8 cellular contexts compared by ENCODE assay signal in genomic region chr12:13099066-13099909, GRCh38. TPM values are rescaled to one million over a fixed set of nuclear protein-coding genes. Genes with fewer than 3 reads are reported as not detected.
A peak's percentile ranks its signal among the peaks of the same experiment; 100 is the strongest.
DNase-seq lines count a peak whose midpoint lies in the region; ATAC-seq and TF ChIP-seq lines count a peak whose summit lies in the region.

No MANE protein-coding gene starts in this region.

- H3K36me3 Mint-ChIP-seq in activated CD8-positive, alpha-beta memory T cell treated with anti-CD3 and anti-CD28 coated beads, Interleukin-2, amount 10 ng/mL, durations not matched to agents 7 days and 5 days: no peaks in the 10 kb centered on the region
- H3K36me3 Mint-ChIP-seq in activated CD4-positive, alpha-beta memory T cell treated with anti-CD3 and anti-CD28 coated beads, Interleukin-2, amount 10 ng/mL, durations not matched to agents 7 days and 5 days (ENCODE audit: low read depth): no peaks in the 10 kb centered on the region

- no peak for TF ChIP-seq EP300 in transverse colon (IDR thresholded peaks at IDR 0.05; ENCODE audit: low read depth)

- DNase-seq in activated CD8-positive, alpha-beta memory T cell treated with anti-CD3 and anti-CD28 coated beads, Interleukin-2, amount 10 ng/mL, durations not matched to agents 7 days and 5 days: no peak
- no peak for DNase-seq in activated CD8-positive, alpha-beta memory T cell treated with anti-CD3 and anti-CD28 coated beads, Interleukin-2, amount 50 U/mL, for 48 hours
- no peak for DNase-seq in activated CD4-positive, alpha-beta memory T cell treated with anti-CD3 and anti-CD28 coated beads, Interleukin-2, amount 10 ng/mL, durations not matched to agents 7 days and 5 days
- DNase-seq in left lung (no peak), transverse colon (no peak), NCI-H1092 (lab: John Stamatoyannopoulos, UW) (no peak), NCI-H345 treated with DMSO at 0.1 percent for 48 hours (lab: John Stamatoyannopoulos, UW; ENCODE audit: unreplicated experiment) (no peak)
- DNase-seq in activated CD4-positive, alpha-beta T cell treated with anti-CD3 and anti-CD28 coated beads for 4 hours: no peak

- no peaks in the 10 kb centered on the region for H3K9me3 ChIP-seq in left lung
- H3K9me3 ChIP-seq in transverse colon: no peaks in the 10 kb centered on the region

- 72% methylated on average over 9 to 10 of the region's 10 CpGs for WGBS in transverse colon (ENCODE audit: low coverage in 1 of 2), 2 donors

- POLR2A ChIA-PET in activated CD4-positive, alpha-beta memory T cell treated with anti-CD3 and anti-CD28 coated beads, Interleukin-2, amount 10 ng/mL, durations not matched to agents 7 days and 5 days (lab: Charles Lee): interaction anchor here (0.8 to 2.6 kb wide), 5 partner anchors 56 to 112 kb away, joined by 3 to 11 read pairs (median 4); partner anchors contain the start of genes EMP1 and FAM234B

- CTCF ChIA-PET in activated CD8-positive, alpha-beta memory T cell treated with anti-CD3 and anti-CD28 coated beads, Interleukin-2, amount 10 ng/mL, durations not matched to agents 7 days and 5 days (lab: Charles Lee): interaction anchor here (0.9 to 6.8 kb wide), 13 partner anchors 10 to 183 kb away, joined by 3 to 148 read pairs (median 3); partner anchors contain the start of genes EMP1 and FAM234B
- CTCF ChIA-PET in activated CD4-positive, alpha-beta memory T cell treated with anti-CD3 and anti-CD28 coated beads, Interleukin-2, amount 10 ng/mL, durations not matched to agents 7 days and 5 days (lab: Charles Lee): interaction anchor here (1.1 to 6.0 kb wide), 5 partner anchors 80 to 156 kb away, joined by 5 to 102 read pairs (median 6); no protein-coding TSS in a partner anchor

- ATAC-seq in activated CD8-positive, alpha-beta memory T cell treated with anti-CD3 and anti-CD28 coated beads, Interleukin-2, amount 10 ng/mL, durations not matched to agents 7 days and 5 days: no peak
- no peak for ATAC-seq in left lung

- H3K4me1 ChIP-seq in left lung: peaks cover 44 to 78% of the 10 kb centered on the region in 2 donors
- peaks cover 10 to 55% (median 41%) of the 10 kb centered on the region in 4 donors for H3K4me1 ChIP-seq in transverse colon

- in situ Hi-C loops in transverse colon (cut with MboI; ENCODE audit: low pct_ligation_motif_present in 1 of 4, low pct_unique_long_range_greater_than_20kb in 1 of 4, low sequenced_read_pairs in 3 of 4): loop anchor here in 3 of 4 donors (5.0 to 10.0 kb wide), 2 partner anchors 94 to 113 kb away; partner anchors contain the start of gene HEBP1 (in 1 of the 3)

- intact Hi-C loops in left lung (cut with DNase I) (loop anchor here in 1 of 2 donors (5.0 kb wide), 1 partner anchor 103 kb away; no protein-coding TSS in a partner anchor), transverse colon (cut with DNase I; ENCODE audit: low total_unique reads) (no loop called here)

- H3K27ac Mint-ChIP-seq in activated CD8-positive, alpha-beta memory T cell treated with anti-CD3 and anti-CD28 coated beads, Interleukin-2, amount 10 ng/mL, durations not matched to agents 7 days and 5 days: peak overlapping the region; percentile 3
- peak overlapping the region; percentile 52 for H3K27ac Mint-ChIP-seq in activated CD4-positive, alpha-beta memory T cell treated with anti-CD3 and anti-CD28 coated beads, Interleukin-2, amount 10 ng/mL, durations not matched to agents 7 days and 5 days

- peaks cover 8% of the 10 kb centered on the region for H3K27me3 Mint-ChIP-seq in activated CD8-positive, alpha-beta memory T cell treated with anti-CD3 and anti-CD28 coated beads, Interleukin-2, amount 10 ng/mL, durations not matched to agents 7 days and 5 days
- no peaks in the 10 kb centered on the region for H3K27me3 Mint-ChIP-seq in activated CD4-positive, alpha-beta memory T cell treated with anti-CD3 and anti-CD28 coated beads, Interleukin-2, amount 10 ng/mL, durations not matched to agents 7 days and 5 days

- H3K36me3 ChIP-seq in left lung (no peaks in the 10 kb centered on the region), transverse colon (no peaks in the 10 kb centered on the region)

- TF ChIP-seq POLR2A in transverse colon (IDR thresholded peaks at IDR 0.05): no peak

- peaks cover 56% of the 10 kb centered on the region for H3K4me1 Mint-ChIP-seq in activated CD8-positive, alpha-beta memory T cell treated with anti-CD3 and anti-CD28 coated beads, Interleukin-2, amount 10 ng/mL, durations not matched to agents 7 days and 5 days
- H3K4me1 Mint-ChIP-seq in activated CD4-positive, alpha-beta memory T cell treated with anti-CD3 and anti-CD28 coated beads, Interleukin-2, amount 10 ng/mL, durations not matched to agents 7 days and 5 days: peaks cover 65% of the 10 kb centered on the region

- H3K9me3 Mint-ChIP-seq in activated CD8-positive, alpha-beta memory T cell treated with anti-CD3 and anti-CD28 coated beads, Interleukin-2, amount 10 ng/mL, durations not matched to agents 7 days and 5 days (ENCODE audit: low read depth): no peaks in the 10 kb centered on the region
- no peaks in the 10 kb centered on the region for H3K9me3 Mint-ChIP-seq in activated CD4-positive, alpha-beta memory T cell treated with anti-CD3 and anti-CD28 coated beads, Interleukin-2, amount 10 ng/mL, durations not matched to agents 7 days and 5 days

- H3K27me3 ChIP-seq in left lung (no peaks in the 10 kb centered on the region), transverse colon (no peaks in the 10 kb centered on the region)

- TF ChIP-seq CTCF in left lung (IDR thresholded peaks at IDR 0.05) (no peak), transverse colon (IDR thresholded peaks at IDR 0.05) (no peak)

- H3K4me3 ChIP-seq in left lung: no peak overlapping the region
- no peak overlapping the region for H3K4me3 ChIP-seq in transverse colon

- H3K27ac ChIP-seq in left lung (peak overlapping the region; percentile 81 to 100), transverse colon (peak overlapping the region; percentile 83 to 94 (median 88))

- H3K4me3 Mint-ChIP-seq in activated CD8-positive, alpha-beta memory T cell treated with anti-CD3 and anti-CD28 coated beads, Interleukin-2, amount 10 ng/mL, durations not matched to agents 7 days and 5 days: no peak overlapping the region
- H3K4me3 Mint-ChIP-seq in activated CD4-positive, alpha-beta memory T cell treated with anti-CD3 and anti-CD28 coated beads, Interleukin-2, amount 10 ng/mL, durations not matched to agents 7 days and 5 days: no peak overlapping the region

RNA-seq across cellular contexts. Expression of gene GSG1, which starts 4.2 kb away (rescaled TPM):
- total RNA-seq in activated CD8-positive, alpha-beta memory T cell treated with anti-CD3 and anti-CD28 coated beads, Interleukin-2, amount 10 ng/mL, durations not matched to agents 7 days and 5 days: not detected
- total RNA-seq in activated CD4-positive, alpha-beta memory T cell treated with anti-CD3 and anti-CD28 coated beads, Interleukin-2, amount 10 ng/mL, durations not matched to agents 7 days and 5 days: not detected
- under 1 TPM in 1 of 2 donors, not detected in 1; 0.26 TPM for total RNA-seq in left lung
- total RNA-seq in transverse colon: not detected

RNA-seq across cellular contexts. Expression of gene FAM234B, which starts 55.1 kb away (rescaled TPM):
- total RNA-seq in activated CD8-positive, alpha-beta memory T cell treated with anti-CD3 and anti-CD28 coated beads, Interleukin-2, amount 10 ng/mL, durations not matched to agents 7 days and 5 days: 1 to 10 TPM; 4.7 to 5.0 TPM
- 1 to 10 TPM; 4.5 to 5.2 TPM for total RNA-seq in activated CD4-positive, alpha-beta memory T cell treated with anti-CD3 and anti-CD28 coated beads, Interleukin-2, amount 10 ng/mL, durations not matched to agents 7 days and 5 days
- total RNA-seq in left lung (10 to 100 TPM in 1 of 2 donors, 1 to 10 TPM in 1; 8.3 to 11.0 TPM), transverse colon (1 to 10 TPM in 3 of 4 donors, under 1 TPM in 1; 0.60 to 2.6 (median 1.8) TPM)
